In the genomic region with DNA sequence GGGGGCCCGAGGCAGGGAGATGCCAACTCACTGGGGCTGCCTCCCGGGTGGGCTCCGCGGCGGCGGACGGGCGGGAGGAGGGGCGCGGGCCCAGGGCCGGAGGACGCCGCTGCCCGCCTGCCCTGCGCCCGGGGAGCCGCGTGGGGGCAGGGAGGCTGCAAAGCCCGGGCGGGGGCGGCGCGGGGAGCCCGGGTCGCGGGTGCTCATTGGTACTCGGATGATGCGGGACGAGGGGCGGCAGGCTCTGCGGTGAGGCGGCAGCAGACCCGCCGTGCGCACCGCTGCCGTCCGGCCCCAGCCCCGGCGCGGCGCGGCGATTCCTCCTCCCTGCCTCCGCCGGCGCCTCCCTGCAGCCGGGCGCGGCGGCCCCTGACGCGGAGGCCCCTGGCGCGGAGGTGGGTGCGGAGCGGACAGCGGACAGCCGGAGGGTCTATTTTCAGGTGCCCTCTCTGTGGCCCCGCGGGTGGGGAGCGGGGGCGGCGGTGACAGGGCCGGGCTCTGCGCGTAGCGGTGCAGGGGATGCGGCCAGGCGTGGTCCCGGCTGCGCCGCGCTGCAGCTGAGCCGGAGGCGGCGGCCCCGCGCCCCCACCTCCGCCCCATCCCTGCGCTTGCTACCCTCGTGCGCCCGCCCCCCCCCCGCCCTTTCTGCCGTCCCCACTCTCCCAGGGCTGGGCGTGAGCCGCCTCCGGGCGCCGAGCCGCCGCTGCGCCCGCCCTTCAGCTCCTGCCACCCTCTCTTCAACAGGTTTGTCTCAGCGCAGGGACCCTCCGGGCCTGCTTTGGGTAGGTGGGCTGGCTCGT, we compare ENCODE assay signal across 8 cellular contexts. TPM values are rescaled to one million over a fixed set of nuclear protein-coding genes. Genes with fewer than 3 reads are reported as not detected.
A peak's percentile ranks its signal among the peaks of the same experiment; 100 is the strongest.
DNase-seq lines count a peak whose midpoint lies in the region; ATAC-seq, FAIRE-seq and TF ChIP-seq lines count a peak whose summit lies in the region.

No MANE protein-coding gene starts in this region.

- no peak overlapping the region for H3K27ac Mint-ChIP-seq in activated naive CD4-positive, alpha-beta T cell treated with anti-CD3 and anti-CD28 coated beads for 36 hours
- H3K27ac Mint-ChIP-seq in stimulated activated naive CD8-positive, alpha-beta T cell treated with anti-CD3 and anti-CD28 coated beads, Interleukin-15, Interleukin-2, amounts not matched to agents 100 ng/mL and 50 ng/mL, for 24 hours, result no peak overlapping the region

- peak; percentile 7 for DNase-seq in activated naive CD4-positive, alpha-beta T cell treated with anti-CD3 and anti-CD28 coated beads for 36 hours
- DNase-seq in activated naive CD4-positive, alpha-beta T cell (lab: John Stamatoyannopoulos, UW), result no peak
- DNase-seq in SHP77 treated with DMSO at 0.1 percent for 48 hours (lab: John Stamatoyannopoulos, UW), result peak; percentile 67
- DNase-seq in cerebellum (ENCODE audit: low spot score), result peak; percentile 63
- no peak for DNase-seq in D721Med (ENCODE audit: insufficient read length, low spot score)

- intact Hi-C loops in activated naive CD4-positive, alpha-beta T cell treated with anti-CD3 and anti-CD28 coated beads for 36 hours (cut with micrococcal nuclease), result loop anchor here (1.0 to 5.0 kb wide), 3 partner anchors 124 to 267 kb away; a partner anchor contains a TSS

- no peak for FAIRE-seq in D721Med (lab: Jason Lieb, UNC)

- ATAC-seq in HG03280 (IDR thresholded peaks at IDR 0.05; ENCODE audit: unreplicated experiment), result peak; percentile 40

- H3K36me3 Mint-ChIP-seq in activated naive CD4-positive, alpha-beta T cell treated with anti-CD3 and anti-CD28 coated beads for 36 hours (ENCODE audit: low read depth), result no peaks in the 10 kb centered on the region
- H3K36me3 Mint-ChIP-seq in stimulated activated naive CD8-positive, alpha-beta T cell treated with anti-CD3 and anti-CD28 coated beads, Interleukin-15, Interleukin-2, amounts not matched to agents 100 ng/mL and 50 ng/mL, for 24 hours (ENCODE audit: low read depth), result no peaks in the 10 kb centered on the region

- no peak for TF ChIP-seq CTCF in D721Med (IDR thresholded peaks at IDR 0.05; ENCODE audit: insufficient read depth, missing control alignments)

- H3K4me3 Mint-ChIP-seq in activated naive CD4-positive, alpha-beta T cell treated with anti-CD3 and anti-CD28 coated beads for 36 hours, result peak overlapping the region; percentile 77
- peak overlapping the region; percentile 88 for H3K4me3 Mint-ChIP-seq in stimulated activated naive CD8-positive, alpha-beta T cell treated with anti-CD3 and anti-CD28 coated beads, Interleukin-15, Interleukin-2, amounts not matched to agents 100 ng/mL and 50 ng/mL, for 24 hours

- no peaks in the 10 kb centered on the region for H3K27me3 ChIP-seq in layer of hippocampus (ENCODE audit: control insufficient read depth, insufficient read depth, low read length)

- CTCF ChIA-PET in activated naive CD4-positive, alpha-beta T cell treated with anti-CD3 and anti-CD28 coated beads for 36 hours (lab: Charles Lee), result interaction anchor here (1.4 kb wide), 1 partner anchor 349 kb away, joined by 6 read pairs; no protein-coding TSS in a partner anchor

- peak overlapping the region; percentile 94 for H3K27ac ChIP-seq in layer of hippocampus (ENCODE audit: low read depth, low read length)

- H3K9me3 Mint-ChIP-seq in activated naive CD4-positive, alpha-beta T cell treated with anti-CD3 and anti-CD28 coated beads for 36 hours, result no peaks in the 10 kb centered on the region
- H3K9me3 Mint-ChIP-seq in stimulated activated naive CD8-positive, alpha-beta T cell treated with anti-CD3 and anti-CD28 coated beads, Interleukin-15, Interleukin-2, amounts not matched to agents 100 ng/mL and 50 ng/mL, for 24 hours, result no peaks in the 10 kb centered on the region

- peaks cover 13% of the 10 kb centered on the region for H3K4me1 Mint-ChIP-seq in activated naive CD4-positive, alpha-beta T cell treated with anti-CD3 and anti-CD28 coated beads for 36 hours (ENCODE audit: low read depth)
- peaks cover 23% of the 10 kb centered on the region for H3K4me1 Mint-ChIP-seq in stimulated activated naive CD8-positive, alpha-beta T cell treated with anti-CD3 and anti-CD28 coated beads, Interleukin-15, Interleukin-2, amounts not matched to agents 100 ng/mL and 50 ng/mL, for 24 hours (ENCODE audit: low read depth)

- H3K27me3 Mint-ChIP-seq in activated naive CD4-positive, alpha-beta T cell treated with anti-CD3 and anti-CD28 coated beads for 36 hours (ENCODE audit: low read depth), result peaks cover 47% of the 10 kb centered on the region
- H3K27me3 Mint-ChIP-seq in stimulated activated naive CD8-positive, alpha-beta T cell treated with anti-CD3 and anti-CD28 coated beads, Interleukin-15, Interleukin-2, amounts not matched to agents 100 ng/mL and 50 ng/mL, for 24 hours, result peaks cover 67% of the 10 kb centered on the region

RNA-seq across cellular contexts. Expression of a gene that starts 0.6 kb away (rescaled TPM):
- total RNA-seq in activated naive CD4-positive, alpha-beta T cell treated with anti-CD3 and anti-CD28 coated beads for 36 hours, result 100 to 1,000 TPM; 103 to 107 TPM
- 281 TPM for total RNA-seq in cerebellum

Comparison
In these comparisons a context has a peak if more than half of its experiments do, and no peak if none do; other contexts are left out.
1. DNase-seq: peak in activated naive CD4-positive, alpha-beta T cell treated with anti-CD3 and anti-CD28 coated beads for 36 hours (single experiment), SHP77 treated with DMSO at 0.1 percent for 48 hours (single experiment) and cerebellum (single experiment); none in activated naive CD4-positive, alpha-beta T cell (0 of 4) and D721Med (single experiment).